ENCODE assay signal across 1 cellular context in the genomic region with DNA sequence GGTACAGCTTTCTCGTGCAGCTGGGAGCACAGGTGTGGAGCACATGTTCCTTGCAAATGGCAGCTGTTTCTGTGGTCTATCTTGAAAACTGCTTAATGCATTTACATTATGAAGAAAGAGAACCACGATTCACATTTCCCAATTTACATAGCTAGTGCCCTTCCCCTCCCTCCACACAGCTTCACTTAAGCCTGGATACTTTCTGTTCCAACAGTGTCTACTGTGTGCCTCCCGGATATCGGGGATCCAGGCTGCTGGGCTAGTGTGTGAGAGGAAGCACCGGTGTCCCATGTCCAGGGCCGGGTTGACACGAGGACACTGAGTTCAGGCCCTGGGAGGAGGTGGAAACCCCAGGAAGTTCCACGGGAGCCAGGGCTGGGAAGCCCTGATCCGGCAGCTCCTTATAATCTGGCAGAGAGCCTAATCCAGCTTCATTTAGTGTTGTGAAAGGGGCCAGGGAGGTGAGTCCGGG.
TF ChIP-seq lines count a peak whose summit lies in the region.

No MANE protein-coding gene starts in this region.

TF ChIP-seq in GM12891, 5 proteins besides CTCF, POLR2A, EP300 and RAD21:
- no peak for TF ChIP-seq POLR2AphosphoS5 (IDR thresholded peaks at IDR 0.05; ENCODE audit: low read depth, low read length)
- TF ChIP-seq TAF1 (IDR thresholded peaks at IDR 0.05; ENCODE audit: low read depth, low read length), result no peak
- no peak for TF ChIP-seq SPI1 (IDR thresholded peaks at IDR 0.05; ENCODE audit: low read depth, low read length)
- TF ChIP-seq POU2F2 (IDR thresholded peaks at IDR 0.05; ENCODE audit: low read depth, low read length), result no peak
